ENCODE assay signal across 27 cellular contexts in genomic region chr13:33466262-33466661, GRCh38.
DNase-seq lines count a peak whose midpoint lies in the region; ATAC-seq and TF ChIP-seq lines count a peak whose summit lies in the region.
"Had no signal": no experiment of that assay in that cellular context is flagged by ENCODE, and none has a peak within 500 bp of the region (broad histone marks: within the 10 kb centered on the region; RNA-seq: fewer than 3 reads in every experiment).

No MANE protein-coding gene starts in this region.

- H3K36me3 ChIP-seq in OCI-LY7 (ENCODE audit: insufficient read depth, low read length): no peaks in the 10 kb centered on the region
- H3K36me3 ChIP-seq: ascending aorta, MG63, SJCRH30 had no signal

- H4K20me1 ChIP-seq in OCI-LY7 (ENCODE audit: insufficient read depth, low read length): no peaks in the 10 kb centered on the region

- intact Hi-C loops in OCI-LY7 (cut with micrococcal nuclease; ENCODE audit: unreplicated experiment): no loop called here

- no peak for ATAC-seq in HG03039 (IDR thresholded peaks at IDR 0.05; ENCODE audit: unreplicated experiment)
- ATAC-seq: mucosa of descending colon; natural killer cell; stimulated activated memory B cell treated with anti-CD40 and anti-IgM and Interleukin-4, amounts not matched to agents 10 μg/mL and 1 μg/mL and 100 μg/mL, for 72 hours had no signal

- H3K4me2 ChIP-seq in OCI-LY7 (ENCODE audit: low read length): no peak overlapping the region
- H3K4me2 ChIP-seq: KMS-11 had no signal

- no peaks in the 10 kb centered on the region for H3K79me2 ChIP-seq in OCI-LY7 (ENCODE audit: insufficient read depth, low read depth, low read length)

- POLR2A ChIA-PET in OCI-LY7 (lab: Charles Lee): no interaction called here

- no peak overlapping the region for H3K27ac Mint-ChIP-seq in neural crest cell (ENCODE audit: unreplicated experiment)
- H3K27ac Mint-ChIP-seq: activated B cell treated with CpG ODN at 0.5 μM for 24 hours; activated CD4-positive, alpha-beta T cell treated with anti-CD3 and anti-CD28 coated beads, Interleukin-2, amount 10 ng/mL, durations not matched to agents 7 days and 5 days; activated naive CD8-positive, alpha-beta T cell treated with anti-CD3 and anti-CD28 coated beads, Interleukin-2, amount 10 ng/mL, durations not matched to agents 7 days and 5 days; natural killer cell; stimulated activated memory B cell treated with anti-CD40 and anti-IgM and Interleukin-4, amounts not matched to agents 10 μg/mL and 1 μg/mL and 100 μg/mL, for 72 hours had no signal

- H3K36me3 Mint-ChIP-seq in neural crest cell (ENCODE audit: low read depth): no peaks in the 10 kb centered on the region
- H3K36me3 Mint-ChIP-seq: activated naive CD8-positive, alpha-beta T cell treated with anti-CD3 and anti-CD28 coated beads, Interleukin-2, amount 10 ng/mL, durations not matched to agents 7 days and 5 days; CD14-positive monocyte; natural killer cell; stimulated activated memory B cell treated with anti-CD40 and anti-IgM and Interleukin-4, amounts not matched to agents 10 μg/mL and 1 μg/mL and 100 μg/mL, for 72 hours had no signal

- CTCF ChIA-PET in OCI-LY7 (lab: Charles Lee; ENCODE audit: unreplicated experiment): no interaction called here

- no peaks in the 10 kb centered on the region for H3K9me2 ChIP-seq in OCI-LY7 (ENCODE audit: insufficient read depth, low read length)

- H3K9me3 Mint-ChIP-seq in neural crest cell: peaks cover 16% of the 10 kb centered on the region
- H3K9me3 Mint-ChIP-seq: activated B cell treated with CpG ODN at 0.5 μM for 24 hours; central memory CD8-positive, alpha-beta T cell had no signal

- no peaks in the 10 kb centered on the region for H3K9me3 ChIP-seq in OCI-LY7 (ENCODE audit: low read length)
- H3K9me3 ChIP-seq: ascending aorta, mucosa of descending colon had no signal

- DNase-seq in OCI-LY7 (ENCODE audit: low spot score) (no peak), cardiac fibroblast (ENCODE audit: low read depth in 2 of 2) (no peak), neural crest cell (ENCODE audit: low read depth, low spot score) (no peak), NCI-H2029 treated with DMSO at 0.1 percent for 48 hours (lab: John Stamatoyannopoulos, UW) (no peak), ecto neural progenitor cell (ENCODE audit: low spot score) (no peak)
- DNase-seq in activated T-cell treated with anti-CD3 and anti-CD28 coated beads, Interleukin-2, amount 50 U/mL, for 48 hours: no peak
- DNase-seq: activated B cell treated with CpG ODN at 0.5 μM for 24 hours; activated CD4-positive, alpha-beta T cell treated with anti-CD3 and anti-CD28 coated beads, Interleukin-2, amount 10 ng/mL, durations not matched to agents 7 days and 5 days; activated gamma-delta T cell treated with Interleukin-2 at 50 U/mL for 16 hours; activated naive CD8-positive, alpha-beta T cell treated with anti-CD3 and anti-CD28 coated beads, Interleukin-2, amount 10 ng/mL, durations not matched to agents 7 days and 5 days; activated T-cell treated with anti-CD3 and anti-CD28 coated beads, Interleukin-2, amount 50 U/mL, for 1 hour; hippocampal formation; MG63; mucosa of descending colon; natural killer cell; NCI-H1436; SJCRH30; trophoblast cell had no signal

- TF ChIP-seq CTCF in C4-2B (conservative IDR thresholded peaks at IDR 0.05) (peak; percentile 42), OCI-LY7 (conservative IDR thresholded peaks at IDR 0.05; ENCODE audit: low read length) (peak; percentile 35), cardiac fibroblast (IDR thresholded peaks at IDR 0.05; ENCODE audit: low read depth, low read length) (peak; percentile 5), neural crest cell (conservative IDR thresholded peaks at IDR 0.05) (peak; percentile 30)

- BruUV-seq in OCI-LY7 (replicated peaks; lab: Mats Ljungman, UMichigan): no TSS peak

- no peak overlapping the region for H3K27ac ChIP-seq in C4-2B
- no peak overlapping the region for H3K27ac ChIP-seq in OCI-LY7 (ENCODE audit: low read depth, low read length, poor library complexity, severe bottlenecking)
- H3K27ac ChIP-seq: ascending aorta, HL-60, KMS-11, SJCRH30 had no signal

- H3K4me1 Mint-ChIP-seq in neural crest cell: no peaks in the 10 kb centered on the region
- H3K4me1 Mint-ChIP-seq: activated B cell treated with CpG ODN at 0.5 μM for 24 hours; activated CD4-positive, alpha-beta T cell treated with anti-CD3 and anti-CD28 coated beads, Interleukin-2, amount 10 ng/mL, durations not matched to agents 7 days and 5 days; activated naive CD8-positive, alpha-beta T cell treated with anti-CD3 and anti-CD28 coated beads, Interleukin-2, amount 10 ng/mL, durations not matched to agents 7 days and 5 days; CD14-positive monocyte; central memory CD8-positive, alpha-beta T cell; natural killer cell; stimulated activated memory B cell treated with anti-CD40 and anti-IgM and Interleukin-4, amounts not matched to agents 10 μg/mL and 1 μg/mL and 100 μg/mL, for 72 hours had no signal

- H2AFZ ChIP-seq in OCI-LY7 (ENCODE audit: low read length): no peak overlapping the region

- H3K4me3 ChIP-seq in OCI-LY7 (ENCODE audit: low read depth, low read length, poor library complexity, severe bottlenecking): no peak overlapping the region
- H3K4me3 ChIP-seq in cardiac fibroblast (replicated peaks in 1 of 2; ENCODE audit: low read depth in 2 of 2, low read length in 2 of 2): no peak overlapping the region
- H3K4me3 ChIP-seq: ascending aorta, lung, MG63, mucosa of descending colon, SJCRH30 had no signal

- H3K4me1 ChIP-seq in OCI-LY7 (ENCODE audit: insufficient read depth, low read length, poor library complexity, severe bottlenecking): no peaks in the 10 kb centered on the region
- H3K4me1 ChIP-seq: ascending aorta had no signal

- H3K4me3 Mint-ChIP-seq in neural crest cell: no peak overlapping the region
- H3K4me3 Mint-ChIP-seq: activated B cell treated with CpG ODN at 0.5 μM for 24 hours; activated CD4-positive, alpha-beta T cell treated with anti-CD3 and anti-CD28 coated beads, Interleukin-2, amount 10 ng/mL, durations not matched to agents 7 days and 5 days; activated naive CD8-positive, alpha-beta T cell treated with anti-CD3 and anti-CD28 coated beads, Interleukin-2, amount 10 ng/mL, durations not matched to agents 7 days and 5 days; CD14-positive monocyte; central memory CD8-positive, alpha-beta T cell; natural killer cell; stimulated activated memory B cell treated with anti-CD40 and anti-IgM and Interleukin-4, amounts not matched to agents 10 μg/mL and 1 μg/mL and 100 μg/mL, for 72 hours had no signal

- no peaks in the 10 kb centered on the region for H3K27me3 Mint-ChIP-seq in neural crest cell (ENCODE audit: low read depth)
- H3K27me3 Mint-ChIP-seq: activated CD4-positive, alpha-beta T cell treated with anti-CD3 and anti-CD28 coated beads, Interleukin-2, amount 10 ng/mL, durations not matched to agents 7 days and 5 days had no signal
